24 cellular contexts compared by ENCODE assay signal in the genomic region with DNA sequence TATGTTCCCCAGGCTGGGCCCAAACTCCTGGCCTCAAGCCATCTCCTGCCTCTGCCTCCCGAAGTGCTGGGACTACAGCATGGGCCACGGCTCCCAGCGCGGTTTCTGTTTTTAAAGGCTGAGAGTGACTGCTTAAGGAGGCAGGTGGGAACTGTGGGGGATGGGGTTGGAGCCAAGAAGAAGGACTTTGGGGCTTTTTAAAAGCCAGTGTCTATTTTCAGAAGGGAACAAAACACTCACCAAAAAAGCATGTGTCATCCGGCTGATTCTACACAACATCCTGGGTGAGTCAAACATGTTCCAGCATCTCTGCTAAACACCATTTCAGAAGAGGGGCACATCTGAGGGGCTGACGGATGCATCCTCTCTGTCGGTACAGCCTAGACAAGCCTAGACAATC.
DNase-seq lines count a peak whose midpoint lies in the region; ATAC-seq, FAIRE-seq and TF ChIP-seq lines count a peak whose summit lies in the region.
"Had no signal": no experiment of that assay in that cellular context is flagged by ENCODE, and none has a peak within 500 bp of the region (broad histone marks: within the 10 kb centered on the region; RNA-seq: fewer than 3 reads in every experiment).

No MANE protein-coding gene starts in this region.

- CTCF ChIA-PET in CD4-positive, alpha-beta T cell (lab: Charles Lee) = no interaction called here

- POLR2A ChIA-PET in CD4-positive, alpha-beta T cell (lab: Charles Lee) = no interaction called here

- H3K9me3 Mint-ChIP-seq in CD4-positive, alpha-beta T cell = peaks cover 19% of the 10 kb centered on the region
- peaks cover 30% of the 10 kb centered on the region for H3K9me3 Mint-ChIP-seq in activated T-helper 17 cell treated with anti-CD3 and anti-CD28 coated beads, Interleukin-2, amount 50 U/mL, for 72 hours

- no peak for ATAC-seq in CD4-positive, alpha-beta T cell (ENCODE audit: poor library complexity)
- ATAC-seq in activated T-helper 17 cell treated with anti-CD3 and anti-CD28 coated beads, Interleukin-2, amount 50 U/mL, for 72 hours (replicated peaks) = no peak
- ATAC-seq in left lobe of liver = no peak
- ATAC-seq: activated T-cell treated with anti-CD3 and anti-CD28 coated beads, Interleukin-2, amount 50 U/mL, for 72 hours; lower lobe of right lung; psoas muscle; SK-N-SH treated with all-trans-retinoic acid at 6 μM for 48 hours had no signal

- H3K9me3 ChIP-seq in MG63 = no peaks in the 10 kb centered on the region
- no peaks in the 10 kb centered on the region for H3K9me3 ChIP-seq in CD4-positive, alpha-beta T cell (ENCODE audit: control insufficient read depth, low read length)
- H3K9me3 ChIP-seq: lower lobe of right lung, psoas muscle had no signal

- no peak overlapping the region for H3K4me3 ChIP-seq in MG63
- H3K4me3 ChIP-seq: lower lobe of right lung, neural progenitor cell, psoas muscle, upper lobe of left lung had no signal

- H3K27ac ChIP-seq in CD4-positive, alpha-beta T cell (ENCODE audit: low read depth, low read length) = no peak overlapping the region
- H3K27ac ChIP-seq: lower lobe of right lung, neural progenitor cell, psoas muscle, upper lobe of left lung had no signal

- H3K27me3 ChIP-seq in MG63 = no peaks in the 10 kb centered on the region
- H3K27me3 ChIP-seq in CD4-positive, alpha-beta T cell (ENCODE audit: control insufficient read depth, insufficient read depth, low read length) = no peaks in the 10 kb centered on the region
- H3K27me3 ChIP-seq: neural progenitor cell, upper lobe of left lung had no signal

- DNase-seq in MG63 = peak; percentile 9
- DNase-seq in cerebellar cortex (ENCODE audit: low spot score) = peak; percentile 70
- DNase-seq in islet precursor cell = peak; percentile 64
- peak; percentile 78 for DNase-seq in urothelium cell line (ENCODE audit: low spot score)
- DNase-seq in CD4-positive, alpha-beta T cell = no peak
- DNase-seq in left lobe of liver (ENCODE audit: low spot score) = no peak
- no peak for DNase-seq in epidermal melanocyte (ENCODE audit: insufficient read length, low spot score)
- DNase-seq: activated CD4-positive, alpha-beta T cell treated with anti-CD3 and anti-CD28 coated beads, Interleukin-2, amount 10 ng/mL, durations not matched to agents 7 days and 5 days; activated naive CD4-positive, alpha-beta T cell treated with anti-CD3 and anti-CD28 coated beads, Interleukin-2, amount 50 U/mL, for 16 hours; activated T-cell treated with anti-CD3 and anti-CD28 coated beads, Interleukin-2, amount 50 U/mL, for 72 hours; DMS79; effector CD4-positive, alpha-beta T cell; HCEC 1CT; Karpas-422; lower lobe of right lung; NCI-H187 treated with DMSO at 0.1 percent for 48 hours; NCI-H748 treated with DMSO at 0.1 percent for 48 hours; psoas muscle; stimulated activated CD8-positive, alpha-beta memory T cell treated with anti-CD3 and anti-CD28 coated beads, Interleukin-4, amount 100 ng/mL, for 48 hours; upper lobe of left lung had no signal

- H3K27me3 Mint-ChIP-seq in CD4-positive, alpha-beta T cell = no peaks in the 10 kb centered on the region
- no peaks in the 10 kb centered on the region for H3K27me3 Mint-ChIP-seq in activated T-helper 17 cell treated with anti-CD3 and anti-CD28 coated beads, Interleukin-2, amount 50 U/mL, for 72 hours
- H3K27me3 Mint-ChIP-seq: activated CD4-positive, alpha-beta T cell treated with anti-CD3 and anti-CD28 coated beads, Interleukin-2, amount 10 ng/mL, durations not matched to agents 7 days and 5 days; B cell had no signal

- H3K36me3 ChIP-seq in MG63 = no peaks in the 10 kb centered on the region
- H3K36me3 ChIP-seq: lower lobe of right lung, neural progenitor cell, upper lobe of left lung had no signal

- intact Hi-C loops in CD4-positive, alpha-beta T cell (cut with DNase I, micrococcal nuclease) = no loop called here

- FAIRE-seq in urothelium cell line (lab: Jason Lieb, UNC) = no peak

- no peak overlapping the region for H3K27ac Mint-ChIP-seq in CD4-positive, alpha-beta T cell
- H3K27ac Mint-ChIP-seq in activated T-helper 17 cell treated with anti-CD3 and anti-CD28 coated beads, Interleukin-2, amount 50 U/mL, for 72 hours = no peak overlapping the region
- H3K27ac Mint-ChIP-seq: activated CD4-positive, alpha-beta T cell treated with anti-CD3 and anti-CD28 coated beads, Interleukin-2, amount 10 ng/mL, durations not matched to agents 7 days and 5 days; activated T-cell treated with anti-CD3 and anti-CD28 coated beads, Interleukin-2, amount 50 U/mL, for 72 hours; B cell; neural progenitor cell had no signal

- no peaks in the 10 kb centered on the region for H3K4me1 Mint-ChIP-seq in CD4-positive, alpha-beta T cell (ENCODE audit: low read depth)
- H3K4me1 Mint-ChIP-seq in activated T-helper 17 cell treated with anti-CD3 and anti-CD28 coated beads, Interleukin-2, amount 50 U/mL, for 72 hours = no peaks in the 10 kb centered on the region
- H3K4me1 Mint-ChIP-seq: activated CD4-positive, alpha-beta T cell treated with anti-CD3 and anti-CD28 coated beads, Interleukin-2, amount 10 ng/mL, durations not matched to agents 7 days and 5 days; B cell; neural progenitor cell had no signal

- no peaks in the 10 kb centered on the region for H3K36me3 Mint-ChIP-seq in CD4-positive, alpha-beta T cell (ENCODE audit: low read depth)
- H3K36me3 Mint-ChIP-seq in activated T-helper 17 cell treated with anti-CD3 and anti-CD28 coated beads, Interleukin-2, amount 50 U/mL, for 72 hours (ENCODE audit: low read depth) = no peaks in the 10 kb centered on the region
- H3K36me3 Mint-ChIP-seq: neural progenitor cell had no signal

- H3K4me3 Mint-ChIP-seq in CD4-positive, alpha-beta T cell = no peak overlapping the region
- no peak overlapping the region for H3K4me3 Mint-ChIP-seq in activated T-helper 17 cell treated with anti-CD3 and anti-CD28 coated beads, Interleukin-2, amount 50 U/mL, for 72 hours
- H3K4me3 Mint-ChIP-seq: activated CD4-positive, alpha-beta T cell treated with anti-CD3 and anti-CD28 coated beads, Interleukin-2, amount 10 ng/mL, durations not matched to agents 7 days and 5 days; activated T-cell treated with anti-CD3 and anti-CD28 coated beads, Interleukin-2, amount 50 U/mL, for 72 hours; B cell; neural progenitor cell had no signal

- no peak for TF ChIP-seq CTCF in CD4-positive, alpha-beta T cell (IDR thresholded peaks at IDR 0.05)

Comparison
In these comparisons a context has a peak if more than half of its experiments do, and no peak if none do; other contexts are left out.
1. DNase-seq: peak in MG63 (single experiment), cerebellar cortex (single experiment), islet precursor cell (single experiment) and urothelium cell line (single experiment); none in CD4-positive, alpha-beta T cell (0 of 10), left lobe of liver (single experiment) and epidermal melanocyte (single experiment).